Comparison of ENCODE assay signal across 1 cellular context in the genomic region with DNA sequence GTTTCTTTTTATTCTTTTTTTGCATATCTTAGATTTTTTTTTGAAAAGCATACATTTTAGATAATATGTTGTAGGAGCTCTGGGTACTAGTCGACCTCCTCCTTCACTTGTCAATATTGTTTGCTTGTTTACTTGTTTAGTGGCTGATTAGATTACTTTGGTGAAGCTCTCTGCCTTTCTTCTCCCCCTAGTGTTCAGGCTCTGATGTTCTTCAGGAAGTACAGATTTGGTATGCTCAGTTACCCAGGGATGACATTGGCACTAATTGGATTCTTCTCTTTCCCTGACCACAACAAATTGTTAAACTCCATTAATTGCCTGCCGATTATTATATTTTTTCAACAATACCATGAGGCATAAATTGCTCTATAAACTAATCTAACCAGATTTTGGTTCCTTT.
TF ChIP-seq lines count a peak whose summit lies in the region.

No MANE protein-coding gene starts in this region.

TF ChIP-seq in H1, 55 proteins besides CTCF, POLR2A, EP300 and RAD21:
- TF ChIP-seq MAFK (IDR thresholded peaks at IDR 0.05; ENCODE audit: low read depth, low read length), result no peak
- TF ChIP-seq, protein P1, sequence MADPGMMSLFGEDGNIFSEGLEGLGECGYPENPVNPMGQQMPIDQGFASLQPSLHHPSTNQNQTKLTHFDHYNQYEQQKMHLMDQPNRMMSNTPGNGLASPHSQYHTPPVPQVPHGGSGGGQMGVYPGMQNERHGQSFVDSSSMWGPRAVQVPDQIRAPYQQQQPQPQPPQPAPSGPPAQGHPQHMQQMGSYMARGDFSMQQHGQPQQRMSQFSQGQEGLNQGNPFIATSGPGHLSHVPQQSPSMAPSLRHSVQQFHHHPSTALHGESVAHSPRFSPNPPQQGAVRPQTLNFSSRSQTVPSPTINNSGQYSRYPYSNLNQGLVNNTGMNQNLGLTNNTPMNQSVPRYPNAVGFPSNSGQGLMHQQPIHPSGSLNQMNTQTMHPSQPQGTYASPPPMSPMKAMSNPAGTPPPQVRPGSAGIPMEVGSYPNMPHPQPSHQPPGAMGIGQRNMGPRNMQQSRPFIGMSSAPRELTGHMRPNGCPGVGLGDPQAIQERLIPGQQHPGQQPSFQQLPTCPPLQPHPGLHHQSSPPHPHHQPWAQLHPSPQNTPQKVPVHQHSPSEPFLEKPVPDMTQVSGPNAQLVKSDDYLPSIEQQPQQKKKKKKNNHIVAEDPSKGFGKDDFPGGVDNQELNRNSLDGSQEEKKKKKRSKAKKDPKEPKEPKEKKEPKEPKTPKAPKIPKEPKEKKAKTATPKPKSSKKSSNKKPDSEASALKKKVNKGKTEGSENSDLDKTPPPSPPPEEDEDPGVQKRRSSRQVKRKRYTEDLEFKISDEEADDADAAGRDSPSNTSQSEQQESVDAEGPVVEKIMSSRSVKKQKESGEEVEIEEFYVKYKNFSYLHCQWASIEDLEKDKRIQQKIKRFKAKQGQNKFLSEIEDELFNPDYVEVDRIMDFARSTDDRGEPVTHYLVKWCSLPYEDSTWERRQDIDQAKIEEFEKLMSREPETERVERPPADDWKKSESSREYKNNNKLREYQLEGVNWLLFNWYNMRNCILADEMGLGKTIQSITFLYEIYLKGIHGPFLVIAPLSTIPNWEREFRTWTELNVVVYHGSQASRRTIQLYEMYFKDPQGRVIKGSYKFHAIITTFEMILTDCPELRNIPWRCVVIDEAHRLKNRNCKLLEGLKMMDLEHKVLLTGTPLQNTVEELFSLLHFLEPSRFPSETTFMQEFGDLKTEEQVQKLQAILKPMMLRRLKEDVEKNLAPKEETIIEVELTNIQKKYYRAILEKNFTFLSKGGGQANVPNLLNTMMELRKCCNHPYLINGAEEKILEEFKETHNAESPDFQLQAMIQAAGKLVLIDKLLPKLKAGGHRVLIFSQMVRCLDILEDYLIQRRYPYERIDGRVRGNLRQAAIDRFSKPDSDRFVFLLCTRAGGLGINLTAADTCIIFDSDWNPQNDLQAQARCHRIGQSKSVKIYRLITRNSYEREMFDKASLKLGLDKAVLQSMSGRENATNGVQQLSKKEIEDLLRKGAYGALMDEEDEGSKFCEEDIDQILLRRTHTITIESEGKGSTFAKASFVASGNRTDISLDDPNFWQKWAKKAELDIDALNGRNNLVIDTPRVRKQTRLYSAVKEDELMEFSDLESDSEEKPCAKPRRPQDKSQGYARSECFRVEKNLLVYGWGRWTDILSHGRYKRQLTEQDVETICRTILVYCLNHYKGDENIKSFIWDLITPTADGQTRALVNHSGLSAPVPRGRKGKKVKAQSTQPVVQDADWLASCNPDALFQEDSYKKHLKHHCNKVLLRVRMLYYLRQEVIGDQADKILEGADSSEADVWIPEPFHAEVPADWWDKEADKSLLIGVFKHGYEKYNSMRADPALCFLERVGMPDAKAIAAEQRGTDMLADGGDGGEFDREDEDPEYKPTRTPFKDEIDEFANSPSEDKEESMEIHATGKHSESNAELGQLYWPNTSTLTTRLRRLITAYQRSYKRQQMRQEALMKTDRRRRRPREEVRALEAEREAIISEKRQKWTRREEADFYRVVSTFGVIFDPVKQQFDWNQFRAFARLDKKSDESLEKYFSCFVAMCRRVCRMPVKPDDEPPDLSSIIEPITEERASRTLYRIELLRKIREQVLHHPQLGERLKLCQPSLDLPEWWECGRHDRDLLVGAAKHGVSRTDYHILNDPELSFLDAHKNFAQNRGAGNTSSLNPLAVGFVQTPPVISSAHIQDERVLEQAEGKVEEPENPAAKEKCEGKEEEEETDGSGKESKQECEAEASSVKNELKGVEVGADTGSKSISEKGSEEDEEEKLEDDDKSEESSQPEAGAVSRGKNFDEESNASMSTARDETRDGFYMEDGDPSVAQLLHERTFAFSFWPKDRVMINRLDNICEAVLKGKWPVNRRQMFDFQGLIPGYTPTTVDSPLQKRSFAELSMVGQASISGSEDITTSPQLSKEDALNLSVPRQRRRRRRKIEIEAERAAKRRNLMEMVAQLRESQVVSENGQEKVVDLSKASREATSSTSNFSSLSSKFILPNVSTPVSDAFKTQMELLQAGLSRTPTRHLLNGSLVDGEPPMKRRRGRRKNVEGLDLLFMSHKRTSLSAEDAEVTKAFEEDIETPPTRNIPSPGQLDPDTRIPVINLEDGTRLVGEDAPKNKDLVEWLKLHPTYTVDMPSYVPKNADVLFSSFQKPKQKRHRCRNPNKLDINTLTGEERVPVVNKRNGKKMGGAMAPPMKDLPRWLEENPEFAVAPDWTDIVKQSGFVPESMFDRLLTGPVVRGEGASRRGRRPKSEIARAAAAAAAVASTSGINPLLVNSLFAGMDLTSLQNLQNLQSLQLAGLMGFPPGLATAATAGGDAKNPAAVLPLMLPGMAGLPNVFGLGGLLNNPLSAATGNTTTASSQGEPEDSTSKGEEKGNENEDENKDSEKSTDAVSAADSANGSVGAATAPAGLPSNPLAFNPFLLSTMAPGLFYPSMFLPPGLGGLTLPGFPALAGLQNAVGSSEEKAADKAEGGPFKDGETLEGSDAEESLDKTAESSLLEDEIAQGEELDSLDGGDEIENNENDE (IDR thresholded peaks at IDR 0.05; ENCODE audit: insufficient replicate concordance, low read length), result no peak
- TF ChIP-seq KDM5A (IDR thresholded peaks at IDR 0.05; ENCODE audit: low read length), result no peak
- no peak for TF ChIP-seq NRF1 (IDR thresholded peaks at IDR 0.05; ENCODE audit: low read depth, low read length)
- no peak for TF ChIP-seq EGR1 (IDR thresholded peaks at IDR 0.05; ENCODE audit: borderline replicate concordance, low read depth, low read length)
- no peak for TF ChIP-seq SP4 (IDR thresholded peaks at IDR 0.05; ENCODE audit: low read length)
- no peak for TF ChIP-seq CREB1 (IDR thresholded peaks at IDR 0.05)
- no peak for TF ChIP-seq NANOG (IDR thresholded peaks at IDR 0.05; ENCODE audit: insufficient read depth, low read depth, low read length, poor library complexity, severe bottlenecking)
- TF ChIP-seq, protein P2, sequence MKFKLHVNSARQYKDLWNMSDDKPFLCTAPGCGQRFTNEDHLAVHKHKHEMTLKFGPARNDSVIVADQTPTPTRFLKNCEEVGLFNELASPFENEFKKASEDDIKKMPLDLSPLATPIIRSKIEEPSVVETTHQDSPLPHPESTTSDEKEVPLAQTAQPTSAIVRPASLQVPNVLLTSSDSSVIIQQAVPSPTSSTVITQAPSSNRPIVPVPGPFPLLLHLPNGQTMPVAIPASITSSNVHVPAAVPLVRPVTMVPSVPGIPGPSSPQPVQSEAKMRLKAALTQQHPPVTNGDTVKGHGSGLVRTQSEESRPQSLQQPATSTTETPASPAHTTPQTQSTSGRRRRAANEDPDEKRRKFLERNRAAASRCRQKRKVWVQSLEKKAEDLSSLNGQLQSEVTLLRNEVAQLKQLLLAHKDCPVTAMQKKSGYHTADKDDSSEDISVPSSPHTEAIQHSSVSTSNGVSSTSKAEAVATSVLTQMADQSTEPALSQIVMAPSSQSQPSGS (IDR thresholded peaks at IDR 0.05; ENCODE audit: low read length), result no peak
- TF ChIP-seq, protein P3, sequence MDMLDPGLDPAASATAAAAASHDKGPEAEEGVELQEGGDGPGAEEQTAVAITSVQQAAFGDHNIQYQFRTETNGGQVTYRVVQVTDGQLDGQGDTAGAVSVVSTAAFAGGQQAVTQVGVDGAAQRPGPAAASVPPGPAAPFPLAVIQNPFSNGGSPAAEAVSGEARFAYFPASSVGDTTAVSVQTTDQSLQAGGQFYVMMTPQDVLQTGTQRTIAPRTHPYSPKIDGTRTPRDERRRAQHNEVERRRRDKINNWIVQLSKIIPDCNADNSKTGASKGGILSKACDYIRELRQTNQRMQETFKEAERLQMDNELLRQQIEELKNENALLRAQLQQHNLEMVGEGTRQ (IDR thresholded peaks at IDR 0.05; ENCODE audit: low read length), result no peak
- no peak for TF ChIP-seq TAF1 (IDR thresholded peaks at IDR 0.05; ENCODE audit: low read depth, low read length)
- no peak for TF ChIP-seq SP2 (IDR thresholded peaks at IDR 0.05; ENCODE audit: low read length)
TF ChIP-seq in H1: peak in this region for 0.
